Comparison of ENCODE assay signal across 14 cellular contexts in genomic region chr5:91016954-91017690, GRCh38.
A peak's percentile ranks its signal among the peaks of the same experiment; 100 is the strongest.
DNase-seq lines count a peak whose midpoint lies in the region; ATAC-seq, FAIRE-seq and TF ChIP-seq lines count a peak whose summit lies in the region.
"Had no signal": no experiment of that assay in that cellular context is flagged by ENCODE, and none has a peak within 500 bp of the region (broad histone marks: within the 10 kb centered on the region; RNA-seq: fewer than 3 reads in every experiment).

No MANE protein-coding gene starts in this region.

- peaks cover 3 to 9% (median 3%) of the 10 kb centered on the region in 8 donors for H3K9me3 Mint-ChIP-seq in CD4-positive, alpha-beta memory T cell
- H3K9me3 Mint-ChIP-seq in activated naive CD4-positive, alpha-beta T cell treated with anti-CD3 and anti-CD28 coated beads, Interleukin-2, amount 50 U/mL, for 72 hours = peaks cover 8 to 11% of the 10 kb centered on the region in 2 donors

- H3K4me1 ChIP-seq in GM23248 (ENCODE audit: insufficient read depth) (no peaks in the 10 kb centered on the region), adipocyte (ENCODE audit: control insufficient read depth, insufficient read depth, low read length) (peaks cover 37% of the 10 kb centered on the region), gastrocnemius medialis (peaks cover 41 to 45% of the 10 kb centered on the region in 2 donors), kidney (ENCODE audit: control insufficient read depth in 1 of 2, insufficient read depth in 1 of 2, low read depth in 1 of 2, low read length in 2 of 2) (no peaks in the 10 kb centered on the region)
- H3K4me1 ChIP-seq in CD4-positive, alpha-beta memory T cell (ENCODE audit: insufficient read depth, low read length) = no peaks in the 10 kb centered on the region

- no peaks in the 10 kb centered on the region for H4K20me1 ChIP-seq in GM23248 (ENCODE audit: insufficient read depth)

- H3K4me1 Mint-ChIP-seq in CD4-positive, alpha-beta memory T cell = no peaks in the 10 kb centered on the region

- TF ChIP-seq POLR2A in gastrocnemius medialis (IDR thresholded peaks at IDR 0.05) = no peak

- TF ChIP-seq CTCF in fibroblast of villous mesenchyme (IDR thresholded peaks at IDR 0.05; ENCODE audit: insufficient read depth, low read depth, low read length) = no peak
- no peak for TF ChIP-seq CTCF in gastrocnemius medialis (IDR thresholded peaks at IDR 0.05 in 4 of 5, conservative IDR thresholded peaks at IDR 0.05 in 1 of 5)
- no peak for TF ChIP-seq CTCF in kidney (IDR thresholded peaks at IDR 0.05; ENCODE audit: borderline replicate concordance, extremely low read depth, insufficient read depth)

- DNase-seq in GM23248 (peak; percentile 39), adipocyte (ENCODE audit: low read depth) (peak; percentile 88), fibroblast of villous mesenchyme (ENCODE audit: low read depth) (peak; percentile 81), gastrocnemius medialis (peak; percentile 62 to 63), kidney (no peak)
- no peak for DNase-seq in CD4-positive, alpha-beta memory T cell
- DNase-seq in activated naive CD4-positive, alpha-beta T cell treated with anti-CD3 and anti-CD28 coated beads, Interleukin-2, amount 50 U/mL, for 72 hours (ENCODE audit: low spot score in 2 of 2) = no peak
- DNase-seq: CD4-positive, alpha-beta T cell; glutamatergic neuron; left ventricle myocardium superior; stimulated activated CD4-positive, alpha-beta T cell treated with anti-CD3 and anti-CD28 coated beads, Interleukin-4, amount 100 ng/mL, for 1 hour; stimulated activated naive CD8-positive, alpha-beta T cell treated with anti-CD3 and anti-CD28 coated beads, Interleukin-15, Interleukin-2, amounts not matched to agents 100 U/mL and 50 U/mL, for 24 hours had no signal

- no peak overlapping the region for H2AFZ ChIP-seq in GM23248

- H3K9ac ChIP-seq in GM23248 (no peak overlapping the region), adipocyte (ENCODE audit: low read length) (peak overlapping the region; percentile 58), kidney (ENCODE audit: low read length in 2 of 2) (no peak overlapping the region)

- no peak overlapping the region for H3K4me3 Mint-ChIP-seq in CD4-positive, alpha-beta memory T cell
- H3K4me3 Mint-ChIP-seq: CD4-positive, alpha-beta T cell had no signal

- H3K36me3 ChIP-seq in GM23248 (ENCODE audit: low read depth) = no peaks in the 10 kb centered on the region
- H3K36me3 ChIP-seq in adipocyte (ENCODE audit: control insufficient read depth, insufficient read depth, low read length, severe bottlenecking) = no peaks in the 10 kb centered on the region
- no peaks in the 10 kb centered on the region for H3K36me3 ChIP-seq in gastrocnemius medialis
- H3K36me3 ChIP-seq in kidney (ENCODE audit: control insufficient read depth in 1 of 2, insufficient read depth in 2 of 2, low read length in 2 of 2) = no peaks in the 10 kb centered on the region
- H3K36me3 ChIP-seq in CD4-positive, alpha-beta memory T cell (ENCODE audit: insufficient read depth, low read length) = no peaks in the 10 kb centered on the region

- H3K4me3 ChIP-seq in GM23248 (no peak overlapping the region), adipocyte (ENCODE audit: low read length) (peak overlapping the region; percentile 60), fibroblast of villous mesenchyme (ENCODE audit: low read depth, low read length) (no peak overlapping the region), gastrocnemius medialis (peak overlapping the region in 3 of 4 donors; percentile 24 to 32 (median 27)), kidney (ENCODE audit: low read length in 2 of 2) (no peak overlapping the region)
- H3K4me3 ChIP-seq in CD4-positive, alpha-beta memory T cell (ENCODE audit: low read length in 2 of 2) = no peak overlapping the region

- no peak overlapping the region for H3K4me2 ChIP-seq in GM23248 (ENCODE audit: unreplicated experiment)

- no peak for FAIRE-seq in kidney (lab: Jason Lieb, UNC)

- in situ Hi-C loops in GM23248 (cut with MboI) (no loop called here), gastrocnemius medialis (cut with MboI; ENCODE audit: low sequenced_read_pairs in 4 of 4) (no loop called here)

- POLR2A ChIA-PET in CD4-positive, alpha-beta memory T cell (lab: Charles Lee; ENCODE audit: partially characterized antibody) = no interaction called here

- CTCF ChIA-PET in CD4-positive, alpha-beta memory T cell (lab: Charles Lee; ENCODE audit: partially characterized antibody) = no interaction called here

- WGBS in GM23248 (ENCODE audit: low coverage in 1 of 2, low lambda C conversion rate in 2 of 2, missing lambda C conversion rate in 2 of 2), 2 experiments = 16 to 24% methylated on average over 4 of the region's 4 CpGs

- no peaks in the 10 kb centered on the region for H3K9me2 ChIP-seq in GM23248 (ENCODE audit: insufficient read depth)

- H3K9me3 ChIP-seq in GM23248 (ENCODE audit: low read depth) (no peaks in the 10 kb centered on the region), adipocyte (ENCODE audit: control insufficient read depth, low read length) (peaks cover 20% of the 10 kb centered on the region), gastrocnemius medialis (no peaks in the 10 kb centered on the region), kidney (ENCODE audit: control insufficient read depth in 1 of 2, low read length in 2 of 2) (no peaks in the 10 kb centered on the region)
- H3K9me3 ChIP-seq in CD4-positive, alpha-beta memory T cell (ENCODE audit: control insufficient read depth in 1 of 2, low read length in 2 of 2) = no peaks in the 10 kb centered on the region

- no peak overlapping the region for H3K27ac ChIP-seq in GM23248
- H3K27ac ChIP-seq in gastrocnemius medialis = peak overlapping the region; percentile 70 to 81 (median 76)
- no peak overlapping the region for H3K27ac ChIP-seq in kidney (ENCODE audit: low read depth in 2 of 2, low read length in 2 of 2)
- H3K27ac ChIP-seq in CD4-positive, alpha-beta memory T cell (ENCODE audit: low read depth, low read length) = no peak overlapping the region
- H3K27ac ChIP-seq: HL-60 had no signal

- H3K36me3 Mint-ChIP-seq in CD4-positive, alpha-beta memory T cell = no peaks in the 10 kb centered on the region
- H3K36me3 Mint-ChIP-seq in activated naive CD4-positive, alpha-beta T cell treated with anti-CD3 and anti-CD28 coated beads, Interleukin-2, amount 50 U/mL, for 72 hours = peaks cover 0 to 12% of the 10 kb centered on the region in 2 donors

- intact Hi-C loops in gastrocnemius medialis (cut with DNase I; ENCODE audit: low total_unique reads) = loop anchor here (1.0 to 5.0 kb wide), 3 partner anchors 85 to 366 kb away; partner anchors contain the start of gene ARRDC3
- intact Hi-C loops in kidney (cut with DNase I) = no loop called here
- intact Hi-C loops in CD4-positive, alpha-beta memory T cell (cut with micrococcal nuclease) = no loop called here

- H3K79me2 ChIP-seq in GM23248 (ENCODE audit: insufficient read depth) = no peaks in the 10 kb centered on the region

- no peaks in the 10 kb centered on the region for H3F3A ChIP-seq in GM23248 (ENCODE audit: insufficient read depth)

- ATAC-seq in gastrocnemius medialis = peak; percentile 89 to 94
- ATAC-seq in activated naive CD4-positive, alpha-beta T cell treated with anti-CD3 and anti-CD28 coated beads, Interleukin-2, amount 50 U/mL, for 72 hours = no peak
- no peak for ATAC-seq in GM18858 (IDR thresholded peaks at IDR 0.05; ENCODE audit: unreplicated experiment)
- ATAC-seq: left ventricle myocardium superior; stimulated activated naive CD8-positive, alpha-beta T cell treated with anti-CD3 and anti-CD28 coated beads, Interleukin-15, Interleukin-2, amounts not matched to agents 100 U/mL and 50 U/mL, for 24 hours had no signal

- H3K27ac Mint-ChIP-seq in CD4-positive, alpha-beta memory T cell = no peak overlapping the region
- H3K27ac Mint-ChIP-seq in activated naive CD4-positive, alpha-beta T cell treated with anti-CD3 and anti-CD28 coated beads, Interleukin-2, amount 50 U/mL, for 72 hours = no peak overlapping the region
- H3K27ac Mint-ChIP-seq: CD4-positive, alpha-beta T cell had no signal

- H3K27me3 ChIP-seq in GM23248 (replicated peaks; ENCODE audit: insufficient read depth) = peaks cover 45% of the 10 kb centered on the region
- no peaks in the 10 kb centered on the region for H3K27me3 ChIP-seq in adipocyte (replicated peaks; ENCODE audit: control insufficient read depth, insufficient read depth, low read length)
- no peaks in the 10 kb centered on the region for H3K27me3 ChIP-seq in gastrocnemius medialis
- H3K27me3 ChIP-seq in CD4-positive, alpha-beta memory T cell (ENCODE audit: insufficient read depth, low read length) = peaks cover 5% of the 10 kb centered on the region

- H3K27me3 Mint-ChIP-seq in CD4-positive, alpha-beta memory T cell = peaks cover 5 to 10% of the 10 kb centered on the region in 2 donors

Comparison
In these comparisons a context has a peak if more than half of its experiments do, and no peak if none do; other contexts are left out.
1. DNase-seq: peak in GM23248 (single experiment), adipocyte (single experiment), fibroblast of villous mesenchyme (single experiment) and gastrocnemius medialis (2 of 2); none in kidney (single experiment), CD4-positive, alpha-beta memory T cell (0 of 5) and activated naive CD4-positive, alpha-beta T cell treated with anti-CD3 and anti-CD28 coated beads, Interleukin-2, amount 50 U/mL, for 72 hours (0 of 2).
2. H3K27ac ChIP-seq: peak in gastrocnemius medialis (4 of 4); none in GM23248 (single experiment), kidney (0 of 2) and CD4-positive, alpha-beta memory T cell (single experiment).
3. H3K4me3 ChIP-seq: peak in adipocyte (single experiment) and gastrocnemius medialis (3 of 4); none in GM23248 (single experiment), fibroblast of villous mesenchyme (single experiment), kidney (0 of 2) and CD4-positive, alpha-beta memory T cell (0 of 2).
4. ATAC-seq: peak in gastrocnemius medialis (2 of 2); none in activated naive CD4-positive, alpha-beta T cell treated with anti-CD3 and anti-CD28 coated beads, Interleukin-2, amount 50 U/mL, for 72 hours (0 of 2) and GM18858 (single experiment).